2 cellular contexts compared by ENCODE assay signal in the genomic region with DNA sequence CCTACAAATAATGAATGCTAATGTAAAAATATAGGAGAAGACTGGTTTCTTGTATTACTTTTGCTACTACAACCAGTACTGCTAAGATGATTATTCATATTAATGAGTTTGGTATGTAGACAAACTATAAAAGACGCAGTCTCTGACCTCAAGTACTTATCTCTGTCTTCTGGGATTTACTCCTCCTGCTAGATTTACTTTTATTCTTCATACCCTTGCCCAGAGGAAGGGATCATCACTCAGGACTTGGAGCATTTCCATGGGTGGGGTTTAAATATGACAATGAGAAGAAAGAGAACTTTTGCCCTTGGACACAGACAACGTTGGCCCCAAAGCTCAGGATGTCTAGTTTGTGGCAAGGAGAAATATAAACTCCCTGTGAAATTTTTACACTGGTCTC.
TF ChIP-seq lines count a peak whose summit lies in the region.

No MANE protein-coding gene starts in this region.

TF ChIP-seq in IMR-90, 13 proteins besides CTCF, POLR2A, EP300 and RAD21:
- TF ChIP-seq BHLHE40 (IDR thresholded peaks at IDR 0.05; ENCODE audit: low read depth, low read length) (no peak), RFX5 (IDR thresholded peaks at IDR 0.05; ENCODE audit: low read depth, low read length) (no peak), MAFK (IDR thresholded peaks at IDR 0.05; ENCODE audit: low read depth, low read length) (no peak), MAZ (IDR thresholded peaks at IDR 0.05; ENCODE audit: borderline replicate concordance, low read depth, low read length) (no peak), FOS (IDR thresholded peaks at IDR 0.05; ENCODE audit: low read depth, low read length) (no peak), MXI1 (IDR thresholded peaks at IDR 0.05; ENCODE audit: borderline replicate concordance, low read depth, low read length) (no peak), CEBPB (IDR thresholded peaks at IDR 0.05; ENCODE audit: low read depth, low read length) (no peak), RCOR1 (IDR thresholded peaks at IDR 0.05; ENCODE audit: insufficient replicate concordance, low read length) (no peak), SMC3 (IDR thresholded peaks at IDR 0.05; ENCODE audit: low read depth, low read length) (no peak), NFE2L2 (IDR thresholded peaks at IDR 0.05; ENCODE audit: low read depth, low read length) (no peak), CHD1 (IDR thresholded peaks at IDR 0.05; ENCODE audit: low read depth, low read length) (no peak)
- TF ChIP-seq, protein P1, sequence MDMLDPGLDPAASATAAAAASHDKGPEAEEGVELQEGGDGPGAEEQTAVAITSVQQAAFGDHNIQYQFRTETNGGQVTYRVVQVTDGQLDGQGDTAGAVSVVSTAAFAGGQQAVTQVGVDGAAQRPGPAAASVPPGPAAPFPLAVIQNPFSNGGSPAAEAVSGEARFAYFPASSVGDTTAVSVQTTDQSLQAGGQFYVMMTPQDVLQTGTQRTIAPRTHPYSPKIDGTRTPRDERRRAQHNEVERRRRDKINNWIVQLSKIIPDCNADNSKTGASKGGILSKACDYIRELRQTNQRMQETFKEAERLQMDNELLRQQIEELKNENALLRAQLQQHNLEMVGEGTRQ (IDR thresholded peaks at IDR 0.05; ENCODE audit: low read depth, low read length): no peak
- TF ChIP-seq, protein P2, sequence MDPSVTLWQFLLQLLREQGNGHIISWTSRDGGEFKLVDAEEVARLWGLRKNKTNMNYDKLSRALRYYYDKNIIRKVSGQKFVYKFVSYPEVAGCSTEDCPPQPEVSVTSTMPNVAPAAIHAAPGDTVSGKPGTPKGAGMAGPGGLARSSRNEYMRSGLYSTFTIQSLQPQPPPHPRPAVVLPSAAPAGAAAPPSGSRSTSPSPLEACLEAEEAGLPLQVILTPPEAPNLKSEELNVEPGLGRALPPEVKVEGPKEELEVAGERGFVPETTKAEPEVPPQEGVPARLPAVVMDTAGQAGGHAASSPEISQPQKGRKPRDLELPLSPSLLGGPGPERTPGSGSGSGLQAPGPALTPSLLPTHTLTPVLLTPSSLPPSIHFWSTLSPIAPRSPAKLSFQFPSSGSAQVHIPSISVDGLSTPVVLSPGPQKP (IDR thresholded peaks at IDR 0.05; ENCODE audit: borderline replicate concordance, low read depth, low read length): no peak

TF ChIP-seq in GM12891, 5 proteins besides CTCF, POLR2A, EP300 and RAD21:
- TF ChIP-seq PAX5 (IDR thresholded peaks at IDR 0.05; ENCODE audit: insufficient read depth, low read length, severe bottlenecking): no peak
- no peak for TF ChIP-seq POU2F2 (IDR thresholded peaks at IDR 0.05; ENCODE audit: low read depth, low read length)
- no peak for TF ChIP-seq SPI1 (IDR thresholded peaks at IDR 0.05; ENCODE audit: low read depth, low read length)
- no peak for TF ChIP-seq POLR2AphosphoS5 (IDR thresholded peaks at IDR 0.05; ENCODE audit: low read depth, low read length)
- no peak for TF ChIP-seq TAF1 (IDR thresholded peaks at IDR 0.05; ENCODE audit: low read depth, low read length)
